9 cellular contexts compared by ENCODE assay signal in genomic region chr10:70462349-70462984, GRCh38. TPM values are rescaled to one million over a fixed set of nuclear protein-coding genes. Genes with fewer than 3 reads are reported as not detected.
DNase-seq lines count a peak whose midpoint lies in the region; ATAC-seq and TF ChIP-seq lines count a peak whose summit lies in the region.
"Had no signal": no experiment of that assay in that cellular context is flagged by ENCODE, and none has a peak within 500 bp of the region (broad histone marks: within the 10 kb centered on the region; RNA-seq: fewer than 3 reads in every experiment).

No MANE protein-coding gene starts in this region.

- H3K27ac Mint-ChIP-seq in activated T-helper 2 cell treated with anti-CD3 and anti-CD28 coated beads, Interferon-gamma antibody, Interleukin-2, Interleukin-4, amounts not matched to agents 10 μg/mL and 5 μg/mL and 100 μg/mL, durations not matched to agents 14 hours and 24 hours and 36 hours, result no peak overlapping the region
- H3K27ac Mint-ChIP-seq: activated CD4-positive, alpha-beta T cell treated with anti-CD3 and anti-CD28 coated beads for 36 hours had no signal

- H3K4me1 ChIP-seq in upper lobe of right lung, result peaks cover 18% of the 10 kb centered on the region

- TF ChIP-seq CTCF in upper lobe of right lung (IDR thresholded peaks at IDR 0.05), result no peak

- DNase-seq in NCI-H1092 treated with DMSO at 0.1 percent for 48 hours (lab: John Stamatoyannopoulos, UW), result peak; percentile 87
- peak in 53 of 56 donors; percentile 25 to 96 (median 70) for DNase-seq in amygdala (lab: John Stamatoyannopoulos, UW)
- DNase-seq in hypothalamus (lab: John Stamatoyannopoulos, UW), result peak in 47 of 51 donors; percentile 17 to 91 (median 73)
- DNase-seq in upper lobe of right lung, result no peak
- DNase-seq in OCI-M2 (lab: John Stamatoyannopoulos, UW; ENCODE audit: unreplicated experiment), result no peak
- no peak for DNase-seq in DMS53 (lab: John Stamatoyannopoulos, UW)
- DNase-seq in activated T-helper 2 cell treated with anti-CD3 and anti-CD28 coated beads, Interferon-gamma antibody, Interleukin-2, Interleukin-4, amounts not matched to agents 10 μg/mL and 5 μg/mL and 100 μg/mL, durations not matched to agents 14 hours and 24 hours and 36 hours (ENCODE audit: low spot score), result no peak
- DNase-seq: activated CD4-positive, alpha-beta T cell treated with anti-CD3 and anti-CD28 coated beads for 36 hours; NCI-H526 had no signal

- intact Hi-C loops in upper lobe of right lung (cut with DNase I), result loop anchor here (5.0 to 10.0 kb wide), 2 partner anchors 75 to 302 kb away; no protein-coding TSS in a partner anchor
- intact Hi-C loops in activated T-helper 2 cell treated with anti-CD3 and anti-CD28 coated beads, Interferon-gamma antibody, Interleukin-2, Interleukin-4, amounts not matched to agents 10 μg/mL and 5 μg/mL and 100 μg/mL, durations not matched to agents 14 hours and 24 hours and 36 hours (cut with micrococcal nuclease), result loop anchor here (10.0 kb wide), 1 partner anchor 292 kb away; no protein-coding TSS in a partner anchor

- H3K4me3 Mint-ChIP-seq in activated T-helper 2 cell treated with anti-CD3 and anti-CD28 coated beads, Interferon-gamma antibody, Interleukin-2, Interleukin-4, amounts not matched to agents 10 μg/mL and 5 μg/mL and 100 μg/mL, durations not matched to agents 14 hours and 24 hours and 36 hours (ENCODE audit: low read depth), result no peak overlapping the region
- H3K4me3 Mint-ChIP-seq: activated CD4-positive, alpha-beta T cell treated with anti-CD3 and anti-CD28 coated beads for 36 hours had no signal

- peaks cover 34% of the 10 kb centered on the region for H3K27me3 Mint-ChIP-seq in activated T-helper 2 cell treated with anti-CD3 and anti-CD28 coated beads, Interferon-gamma antibody, Interleukin-2, Interleukin-4, amounts not matched to agents 10 μg/mL and 5 μg/mL and 100 μg/mL, durations not matched to agents 14 hours and 24 hours and 36 hours (ENCODE audit: low read depth)

- H3K4me3 ChIP-seq in upper lobe of right lung, result no peak overlapping the region

- no peaks in the 10 kb centered on the region for H3K36me3 ChIP-seq in upper lobe of right lung

- no peaks in the 10 kb centered on the region for H3K9me3 Mint-ChIP-seq in activated T-helper 2 cell treated with anti-CD3 and anti-CD28 coated beads, Interferon-gamma antibody, Interleukin-2, Interleukin-4, amounts not matched to agents 10 μg/mL and 5 μg/mL and 100 μg/mL, durations not matched to agents 14 hours and 24 hours and 36 hours

- H3K36me3 Mint-ChIP-seq in activated T-helper 2 cell treated with anti-CD3 and anti-CD28 coated beads, Interferon-gamma antibody, Interleukin-2, Interleukin-4, amounts not matched to agents 10 μg/mL and 5 μg/mL and 100 μg/mL, durations not matched to agents 14 hours and 24 hours and 36 hours (ENCODE audit: low read depth), result no peaks in the 10 kb centered on the region

- peaks cover 7% of the 10 kb centered on the region for H3K27me3 ChIP-seq in upper lobe of right lung

- H3K4me1 Mint-ChIP-seq in activated T-helper 2 cell treated with anti-CD3 and anti-CD28 coated beads, Interferon-gamma antibody, Interleukin-2, Interleukin-4, amounts not matched to agents 10 μg/mL and 5 μg/mL and 100 μg/mL, durations not matched to agents 14 hours and 24 hours and 36 hours (ENCODE audit: low read depth), result no peaks in the 10 kb centered on the region

- no peaks in the 10 kb centered on the region for H3K9me3 ChIP-seq in upper lobe of right lung

- no peak overlapping the region for H3K27ac ChIP-seq in upper lobe of right lung

- peak; percentile 23 for ATAC-seq in upper lobe of right lung
- ATAC-seq: activated CD4-positive, alpha-beta T cell treated with anti-CD3 and anti-CD28 coated beads for 36 hours had no signal

RNA-seq across cellular contexts. Expression of gene PALD1, which starts 16.1 kb away (rescaled TPM):
- total RNA-seq in upper lobe of right lung, result 27.0 TPM
- 2.1 and 2.3 TPM in 2 replicates for total RNA-seq in activated T-helper 2 cell treated with anti-CD3 and anti-CD28 coated beads, Interferon-gamma antibody, Interleukin-2, Interleukin-4, amounts not matched to agents 10 μg/mL and 5 μg/mL and 100 μg/mL, durations not matched to agents 14 hours and 24 hours and 36 hours

RNA-seq across cellular contexts. Expression of gene NODAL, which starts 21.0 kb away (rescaled TPM):
- total RNA-seq in upper lobe of right lung, result not detected
- not detected in 2 replicates for total RNA-seq in activated T-helper 2 cell treated with anti-CD3 and anti-CD28 coated beads, Interferon-gamma antibody, Interleukin-2, Interleukin-4, amounts not matched to agents 10 μg/mL and 5 μg/mL and 100 μg/mL, durations not matched to agents 14 hours and 24 hours and 36 hours
- total RNA-seq: activated CD4-positive, alpha-beta T cell treated with anti-CD3 and anti-CD28 coated beads for 36 hours had no signal

RNA-seq across cellular contexts. Expression of gene EIF4EBP2, which starts 58.5 kb away (rescaled TPM):
- total RNA-seq in upper lobe of right lung, result 79.3 TPM
- 39.5 and 40.0 TPM in 2 replicates for total RNA-seq in activated T-helper 2 cell treated with anti-CD3 and anti-CD28 coated beads, Interferon-gamma antibody, Interleukin-2, Interleukin-4, amounts not matched to agents 10 μg/mL and 5 μg/mL and 100 μg/mL, durations not matched to agents 14 hours and 24 hours and 36 hours

Comparison
In these comparisons a context has a peak if more than half of its experiments do, and no peak if none do; other contexts are left out.
1. DNase-seq: peak in NCI-H1092 treated with DMSO at 0.1 percent for 48 hours (single experiment), amygdala (53 of 56) and hypothalamus (47 of 51); none in upper lobe of right lung (single experiment), OCI-M2 (single experiment), DMS53 (single experiment) and activated T-helper 2 cell treated with anti-CD3 and anti-CD28 coated beads, Interferon-gamma antibody, Interleukin-2, Interleukin-4, amounts not matched to agents 10 μg/mL and 5 μg/mL and 100 μg/mL, durations not matched to agents 14 hours and 24 hours and 36 hours (single experiment).